ENCODE assay signal across 1 cellular context in genomic region chr18:12946549-12947354, GRCh38.
TF ChIP-seq lines count a peak whose summit lies in the region.

No MANE protein-coding gene starts in this region.

TF ChIP-seq in K562, 482 proteins besides CTCF, POLR2A, EP300 and RAD21 (continued from another document and continues in another):
- 0 out of 2 replicates have a peak, but pooled peaks have one; percentile 18 for TF ChIP-seq PKNOX1 (IDR thresholded peaks at IDR 0.05)
- no peak for TF ChIP-seq E4F1 (CRISPR knock-in tag; IDR thresholded peaks at IDR 0.05; ENCODE audit: borderline replicate concordance)
- TF ChIP-seq RBM22 (IDR thresholded peaks at IDR 0.05; ENCODE audit: low read depth, low read length, poor library complexity, severe bottlenecking): no peak
- TF ChIP-seq ZBTB2 (IDR thresholded peaks at IDR 0.05): 0 out of 2 replicates have a peak, but pooled peaks have one; percentile 59
- no peak for TF ChIP-seq NR1H2 (CRISPR knock-in tag; IDR thresholded peaks at IDR 0.05)
- no peak for TF ChIP-seq SETDB1 (IDR thresholded peaks at IDR 0.05; ENCODE audit: low read length)
- no peak for TF ChIP-seq NFIX (CRISPR knock-in tag; IDR thresholded peaks at IDR 0.05; ENCODE audit: low read depth)
- TF ChIP-seq TOE1 (IDR thresholded peaks at IDR 0.05; ENCODE audit: borderline replicate concordance): no peak; the same call in 1 of the 2 replicates
- no peak for TF ChIP-seq TOE1 (CRISPR knock-in tag; IDR thresholded peaks at IDR 0.05; ENCODE audit: borderline replicate concordance, low read depth)
- peak; percentile 20; the same call in 1 of the 2 replicates for TF ChIP-seq GATAD2A (IDR thresholded peaks at IDR 0.05)
- TF ChIP-seq CBFB (CRISPR knock-in tag; IDR thresholded peaks at IDR 0.05): no peak
- no peak for TF ChIP-seq CSDE1 (IDR thresholded peaks at IDR 0.05)
- no peak for TF ChIP-seq ZKSCAN3 (CRISPR knock-in tag; IDR thresholded peaks at IDR 0.05)
- no peak for TF ChIP-seq MXI1 (IDR thresholded peaks at IDR 0.05; ENCODE audit: low read depth, low read length)
- TF ChIP-seq NFATC3 (IDR thresholded peaks at IDR 0.05): no peak
- no peak for TF ChIP-seq ZNF140 (CRISPR knock-in tag; IDR thresholded peaks at IDR 0.05)
- no peak for TF ChIP-seq RUNX1 (IDR thresholded peaks at IDR 0.05; ENCODE audit: low read depth)
- TF ChIP-seq PRPF4 (IDR thresholded peaks at IDR 0.05; ENCODE audit: insufficient read depth, low read depth, low read length, poor library complexity, severe bottlenecking): no peak
- TF ChIP-seq ZNF431 (CRISPR knock-in tag; IDR thresholded peaks at IDR 0.05): no peak
- TF ChIP-seq BHLHE40 (IDR thresholded peaks at IDR 0.05; ENCODE audit: low read length): no peak
- no peak for TF ChIP-seq E2F8 (IDR thresholded peaks at IDR 0.05; ENCODE audit: low read depth, partially characterized antibody)
- TF ChIP-seq SMARCC2 (IDR thresholded peaks at IDR 0.05; ENCODE audit: low read depth): no peak
- no peak for TF ChIP-seq HLTF (IDR thresholded peaks at IDR 0.05)
- peak in 1 of 2 experiments; percentile 25 for TF ChIP-seq AFF1 (IDR thresholded peaks at IDR 0.05; ENCODE audit: low read depth in 1 of 2, partially characterized antibody in 2 of 2)
- no peak for TF ChIP-seq RNF219 (CRISPR knock-in tag; IDR thresholded peaks at IDR 0.05)
- TF ChIP-seq PRMT5 (CRISPR knock-in tag; IDR thresholded peaks at IDR 0.05): no peak
- no peak for TF ChIP-seq KLF13 (tag; IDR thresholded peaks at IDR 0.05; ENCODE audit: borderline replicate concordance, low read depth)
- no peak for TF ChIP-seq CGGBP1 (CRISPR knock-in tag; IDR thresholded peaks at IDR 0.05)
- no peak for TF ChIP-seq ATF6 (CRISPR knock-in tag; IDR thresholded peaks at IDR 0.05)
- TF ChIP-seq HDAC2 (IDR thresholded peaks at IDR 0.05): 0 out of 2 replicates have a peak, but pooled peaks have one; percentile 16
- no peak for TF ChIP-seq ZBTB43 (CRISPR knock-in tag; IDR thresholded peaks at IDR 0.05)
- no peak for TF ChIP-seq BRF1 (IDR thresholded peaks at IDR 0.05; ENCODE audit: borderline replicate concordance, extremely low read depth, insufficient read length)
- no peak for TF ChIP-seq HBP1 (CRISPR knock-in tag; IDR thresholded peaks at IDR 0.05)
- no peak for TF ChIP-seq KAT7 (CRISPR knock-in tag; IDR thresholded peaks at IDR 0.05; ENCODE audit: borderline replicate concordance)
- TF ChIP-seq IRF9 (tag; IDR thresholded peaks at IDR 0.05): no peak
- 0 out of 2 replicates have a peak, but pooled peaks have one; percentile 20 for TF ChIP-seq SOX6 (IDR thresholded peaks at IDR 0.05)
- TF ChIP-seq RAD51 (IDR thresholded peaks at IDR 0.05; ENCODE audit: borderline replicate concordance, low read depth): no peak
- TF ChIP-seq SMARCA4 (IDR thresholded peaks at IDR 0.05): peak; percentile 49; the same call in 1 of the 2 replicates
- TF ChIP-seq CBX3 (IDR thresholded peaks at IDR 0.05; ENCODE audit: borderline replicate concordance in 1 of 2, low read length in 2 of 2): no peak
- TF ChIP-seq HDAC1 (IDR thresholded peaks at IDR 0.05): peak in 1 of 2 experiments; percentile 41; a peak in 2 of 4 replicates
